In genomic region chr1:47137925-47138615, GRCh38 we compare ENCODE assay signal across 1 cellular context.
TF ChIP-seq lines count a peak whose summit lies in the region.

No MANE protein-coding gene starts in this region.

TF ChIP-seq in K562, 482 proteins besides CTCF, POLR2A, EP300 and RAD21:
- no peak for TF ChIP-seq NR1H2 (CRISPR knock-in tag; IDR thresholded peaks at IDR 0.05)
- TF ChIP-seq EGR1 (conservative IDR thresholded peaks at IDR 0.05) = 0 out of 2 replicates have a peak, but pooled peaks have one; percentile 28
